Comparison of ENCODE assay signal across 12 cellular contexts in genomic region chr22:50016988-50017700, GRCh38. TPM values are rescaled to one million over a fixed set of nuclear protein-coding genes. Genes with fewer than 3 reads are reported as not detected.
DNase-seq lines count a peak whose midpoint lies in the region; ATAC-seq, FAIRE-seq and TF ChIP-seq lines count a peak whose summit lies in the region.
"Had no signal": no experiment of that assay in that cellular context is flagged by ENCODE, and none has a peak within 500 bp of the region (broad histone marks: within the 10 kb centered on the region; RNA-seq: fewer than 3 reads in every experiment).

No MANE protein-coding gene starts in this region.

- TF ChIP-seq CTCF in right atrium auricular region (IDR thresholded peaks at IDR 0.05), result no peak
- TF ChIP-seq CTCF in neural progenitor cell (IDR thresholded peaks at IDR 0.05), result no peak

- H3K27me3 Mint-ChIP-seq in neural progenitor cell (ENCODE audit: insufficient read depth, low read depth), result peaks cover 25% of the 10 kb centered on the region

- peak; percentile 63 for FAIRE-seq in urothelium cell line (lab: Jason Lieb, UNC)
- FAIRE-seq: H1 had no signal

- H3K79me2 ChIP-seq in neural progenitor cell (ENCODE audit: low read depth), result no peaks in the 10 kb centered on the region

- no peaks in the 10 kb centered on the region for H3K36me3 Mint-ChIP-seq in neural progenitor cell

- H2AFZ ChIP-seq in neural progenitor cell (replicated peaks), result no peak overlapping the region

- no peaks in the 10 kb centered on the region for H3K9me3 Mint-ChIP-seq in neural progenitor cell

- no peak overlapping the region for H3K4me3 Mint-ChIP-seq in neural progenitor cell

- ATAC-seq in left ventricle myocardium superior, result no peak
- ATAC-seq in GM21825 (IDR thresholded peaks at IDR 0.05; ENCODE audit: unreplicated experiment), result no peak

- H3K27ac Mint-ChIP-seq in neural progenitor cell, result no peak overlapping the region

- H3F3A ChIP-seq in neural progenitor cell (ENCODE audit: low read depth), result no peaks in the 10 kb centered on the region

- H3K4me3 ChIP-seq in right atrium auricular region, result no peak overlapping the region
- no peak overlapping the region for H3K4me3 ChIP-seq in neural progenitor cell
- H3K4me3 ChIP-seq: right lobe of liver had no signal

- H3K9me3 ChIP-seq in right atrium auricular region (no peaks in the 10 kb centered on the region), neural progenitor cell (ENCODE audit: low read depth) (no peaks in the 10 kb centered on the region)
- H3K9me3 ChIP-seq: right lobe of liver had no signal

- DNase-seq in left ventricle myocardium superior, result peak; percentile 14
- no peak for DNase-seq in right atrium auricular region (ENCODE audit: low spot score)
- DNase-seq in activated T-cell treated with anti-CD3 and anti-CD28 coated beads for 48 hours (ENCODE audit: low read depth), result peak; percentile 75
- peak; percentile 1 for DNase-seq in neural progenitor cell (ENCODE audit: low spot score)
- peak; percentile 72 for DNase-seq in urothelium cell line (ENCODE audit: low spot score)
- no peak for DNase-seq in DMS79 treated with DMSO at 0.1 percent for 48 hours (lab: John Stamatoyannopoulos, UW)
- no peak for DNase-seq in GDM1 (lab: John Stamatoyannopoulos, UW)
- DNase-seq: amygdala, NCI-H2107 had no signal

- peaks cover 0 to 8% of the 10 kb centered on the region in 2 donors for H3K4me1 ChIP-seq in right atrium auricular region
- H3K4me1 ChIP-seq in neural progenitor cell, result peaks cover 6% of the 10 kb centered on the region

- no peak overlapping the region for H3K4me2 ChIP-seq in neural progenitor cell

- intact Hi-C loops in left ventricle myocardium superior (cut with micrococcal nuclease), result no loop called here

- H3K9ac ChIP-seq in neural progenitor cell, result no peak overlapping the region

- no peaks in the 10 kb centered on the region for H3K36me3 ChIP-seq in right atrium auricular region
- H3K36me3 ChIP-seq in neural progenitor cell, result no peaks in the 10 kb centered on the region
- H3K36me3 ChIP-seq: right lobe of liver had no signal

- no peaks in the 10 kb centered on the region for H3K4me1 Mint-ChIP-seq in neural progenitor cell

- H3K27me3 ChIP-seq in right atrium auricular region, result peaks cover 0 to 18% of the 10 kb centered on the region in 2 donors
- peaks cover 85% of the 10 kb centered on the region for H3K27me3 ChIP-seq in neural progenitor cell

- H3K27ac ChIP-seq in right atrium auricular region, result no peak overlapping the region
- no peak overlapping the region for H3K27ac ChIP-seq in neural progenitor cell
- H3K27ac ChIP-seq: right lobe of liver had no signal

- no peaks in the 10 kb centered on the region for H4K20me1 ChIP-seq in neural progenitor cell (ENCODE audit: low read depth)

RNA-seq across cellular contexts. Expression of gene IL17REL, which starts 4.6 kb away (rescaled TPM):
- total RNA-seq in left ventricle myocardium superior, result not detected
- not detected for total RNA-seq in right atrium auricular region
- total RNA-seq in neural progenitor cell (ENCODE audit: low replicate concordance), result 0.15 TPM in 1 of 2 replicates, not detected in the other
- total RNA-seq: right lobe of liver had no signal

RNA-seq across cellular contexts. Expression of gene TTLL8, which starts 41.0 kb away (rescaled TPM):
- total RNA-seq in left ventricle myocardium superior (not detected), right atrium auricular region (not detected), neural progenitor cell (ENCODE audit: low replicate concordance) (not detected in 2 replicates)
- total RNA-seq: H1, right lobe of liver had no signal

RNA-seq across cellular contexts. Expression of gene PIM3, which starts 56.6 kb away (rescaled TPM):
- total RNA-seq in left ventricle myocardium superior, result 65.1 TPM
- total RNA-seq in right atrium auricular region, result 10 to 100 TPM; 64.5 to 66.9 TPM
- 15.1 and 37.2 TPM in 2 replicates for total RNA-seq in neural progenitor cell (ENCODE audit: low replicate concordance)

Comparison
In these comparisons a context has a peak if more than half of its experiments do, and no peak if none do; other contexts are left out.
1. DNase-seq: peak in left ventricle myocardium superior (single experiment), activated T-cell treated with anti-CD3 and anti-CD28 coated beads for 48 hours (single experiment), neural progenitor cell (single experiment) and urothelium cell line (single experiment); none in right atrium auricular region (single experiment), DMS79 treated with DMSO at 0.1 percent for 48 hours (single experiment) and GDM1 (single experiment).